In genomic region chr12:132886529-132887477, GRCh38 we compare ENCODE assay signal across 8 cellular contexts. TPM values are rescaled to one million over a fixed set of nuclear protein-coding genes. Genes with fewer than 3 reads are reported as not detected.
A peak's percentile ranks its signal among the peaks of the same experiment; 100 is the strongest.
DNase-seq lines count a peak whose midpoint lies in the region; ATAC-seq lines count a peak whose summit lies in the region.

No MANE protein-coding gene starts in this region.

- H2AFZ ChIP-seq in Karpas-422 (ENCODE audit: low read length): no peak overlapping the region

- H3K27me3 Mint-ChIP-seq in activated naive CD8-positive, alpha-beta T cell treated with anti-CD3 and anti-CD28 coated beads, Interleukin-2, amount 10 ng/mL, durations not matched to agents 7 days and 5 days: no peaks in the 10 kb centered on the region

- H3K4me3 Mint-ChIP-seq in activated naive CD8-positive, alpha-beta T cell treated with anti-CD3 and anti-CD28 coated beads, Interleukin-2, amount 10 ng/mL, durations not matched to agents 7 days and 5 days: peak overlapping the region; percentile 81

- peak overlapping the region; percentile 33; the same call in 1 of the 2 replicates for H3K9ac ChIP-seq in Karpas-422 (ENCODE audit: low read length)

- no CpG with 5 or more reads among the region's 64 CpGs for WGBS in iPS DF 6.9 (ENCODE audit: insufficient coverage, insufficient read length)

- H3K4me3 ChIP-seq in Karpas-422 (ENCODE audit: low read length) (peak overlapping the region; percentile 64; the same call in 1 of the 2 replicates), iPS DF 6.9 (ENCODE audit: low read length) (peak overlapping the region; percentile 80), skin epidermis (peak overlapping the region; percentile 40 to 98 (median 91))

- peaks cover 11% of the 10 kb centered on the region for H3K9me3 Mint-ChIP-seq in activated naive CD8-positive, alpha-beta T cell treated with anti-CD3 and anti-CD28 coated beads, Interleukin-2, amount 10 ng/mL, durations not matched to agents 7 days and 5 days

- no peaks in the 10 kb centered on the region for H3K79me2 ChIP-seq in Karpas-422 (ENCODE audit: low read length)

- peak overlapping the region; percentile 82 for H3K27ac Mint-ChIP-seq in activated naive CD8-positive, alpha-beta T cell treated with anti-CD3 and anti-CD28 coated beads, Interleukin-2, amount 10 ng/mL, durations not matched to agents 7 days and 5 days

- H3K9me3 ChIP-seq in Karpas-422 (ENCODE audit: low read length) (peaks cover 12% of the 10 kb centered on the region), iPS DF 6.9 (ENCODE audit: control insufficient read depth, insufficient read depth, low read length) (no peaks in the 10 kb centered on the region)

- ATAC-seq in GM21619 (IDR thresholded peaks at IDR 0.05; ENCODE audit: unreplicated experiment): peak; percentile 18
- peak; percentile 11 for ATAC-seq in activated naive CD8-positive, alpha-beta T cell treated with anti-CD3 and anti-CD28 coated beads, Interleukin-2, amount 10 ng/mL, durations not matched to agents 7 days and 5 days (ENCODE audit: low read depth)

- POLR2A ChIA-PET in activated naive CD8-positive, alpha-beta T cell treated with anti-CD3 and anti-CD28 coated beads, Interleukin-2, amount 10 ng/mL, durations not matched to agents 7 days and 5 days (lab: Charles Lee): interaction anchor here (0.7 to 1.3 kb wide), 14 partner anchors 8 to 151 kb away, joined by 3 to 20 read pairs (median 4); partner anchors contain the start of genes GOLGA3, ZNF26 and ZNF84

- peak overlapping the region; percentile 7 for H3K4me2 ChIP-seq in Karpas-422 (ENCODE audit: low read depth, low read length, poor library complexity, severe bottlenecking)

- peaks cover 45% of the 10 kb centered on the region for H3K36me3 Mint-ChIP-seq in activated naive CD8-positive, alpha-beta T cell treated with anti-CD3 and anti-CD28 coated beads, Interleukin-2, amount 10 ng/mL, durations not matched to agents 7 days and 5 days

- 0 out of 2 replicates have a peak, but pooled peaks cover 3% of the 10 kb centered on the region for H3K36me3 ChIP-seq in Karpas-422 (ENCODE audit: insufficient read depth, low read length)
- no peaks in the 10 kb centered on the region for H3K36me3 ChIP-seq in iPS DF 6.9 (ENCODE audit: control insufficient read depth, insufficient read depth, low read length)

- DNase-seq in G401 (ENCODE audit: low spot score): peak; percentile 6
- DNase-seq in Karpas-422: no peak
- no peak for DNase-seq in activated naive CD8-positive, alpha-beta T cell treated with anti-CD3 and anti-CD28 coated beads, Interleukin-2, amount 10 ng/mL, durations not matched to agents 7 days and 5 days
- DNase-seq in iPS DF 6.9 (ENCODE audit: low read depth, low spot score): no peak
- no peak for DNase-seq in occipital lobe (lab: John Stamatoyannopoulos, UW)
- DNase-seq in putamen (ENCODE audit: low spot score): no peak

- H3K27ac ChIP-seq in Karpas-422 (ENCODE audit: low read length): no peak overlapping the region
- no peak overlapping the region for H3K27ac ChIP-seq in iPS DF 6.9 (ENCODE audit: low read length)
- H3K27ac ChIP-seq in skin epidermis: peak overlapping the region; percentile 17 to 99 (median 92)

- in situ Hi-C loops in G401 (cut with HindIII; ENCODE audit: low sequenced_read_pairs): no loop called here

- H3K9me2 ChIP-seq in Karpas-422 (replicated peaks; ENCODE audit: insufficient read depth, low read length): no peaks in the 10 kb centered on the region

- H3K4me1 ChIP-seq in Karpas-422 (ENCODE audit: low read length) (peaks cover 4% of the 10 kb centered on the region), iPS DF 6.9 (ENCODE audit: control insufficient read depth, insufficient read depth, low read length) (peaks cover 5% of the 10 kb centered on the region)

- H3K27me3 ChIP-seq in Karpas-422 (ENCODE audit: low read length) (no peaks in the 10 kb centered on the region), iPS DF 6.9 (ENCODE audit: control insufficient read depth, insufficient read depth, low read length) (no peaks in the 10 kb centered on the region)

- no peaks in the 10 kb centered on the region for H4K20me1 ChIP-seq in Karpas-422 (ENCODE audit: insufficient read depth, low read depth, low read length)

- H3K4me1 Mint-ChIP-seq in activated naive CD8-positive, alpha-beta T cell treated with anti-CD3 and anti-CD28 coated beads, Interleukin-2, amount 10 ng/mL, durations not matched to agents 7 days and 5 days: peaks cover 15% of the 10 kb centered on the region

RNA-seq across cellular contexts. Expression of gene CHFR, which starts 0.6 kb away (rescaled TPM):
- total RNA-seq in G401 (2014; rRNA removed; shearing (Covaris generic)): 32.5 and 38.6 TPM in 2 replicates
- 7.1 and 10.1 TPM in 2 replicates for total RNA-seq in Karpas-422 (2014; rRNA removed; shearing (Covaris generic); ENCODE audit: low replicate concordance)
- 10 to 100 TPM; 93.6 to 96.1 TPM for total RNA-seq in activated naive CD8-positive, alpha-beta T cell treated with anti-CD3 and anti-CD28 coated beads, Interleukin-2, amount 10 ng/mL, durations not matched to agents 7 days and 5 days
- total RNA-seq in occipital lobe: 29.6 TPM

RNA-seq across cellular contexts. Expression of gene GOLGA3, which starts 58.1 kb away (rescaled TPM):
- 13.6 and 24.7 TPM in 2 replicates for total RNA-seq in G401 (2014; rRNA removed; shearing (Covaris generic))
- 14.9 and 32.7 TPM in 2 replicates for total RNA-seq in Karpas-422 (2014; rRNA removed; shearing (Covaris generic); ENCODE audit: low replicate concordance)
- 10 to 100 TPM; 63.8 to 64.7 TPM for total RNA-seq in activated naive CD8-positive, alpha-beta T cell treated with anti-CD3 and anti-CD28 coated beads, Interleukin-2, amount 10 ng/mL, durations not matched to agents 7 days and 5 days
- 59.3 TPM for total RNA-seq in occipital lobe

Comparison
In these comparisons a context has a peak if more than half of its experiments do, and no peak if none do; other contexts are left out.
1. H3K27ac ChIP-seq: peak in skin epidermis (21 of 21); none in Karpas-422 (single experiment) and iPS DF 6.9 (single experiment).
2. Peak in every context shown above with its lines, with median percentiles within 50 percentile points of each other: H3K4me3 ChIP-seq.